23 cellular contexts compared by ENCODE assay signal in genomic region chr22:28043269-28043668, GRCh38.
DNase-seq lines count a peak whose midpoint lies in the region; ATAC-seq and TF ChIP-seq lines count a peak whose summit lies in the region.
"Had no signal": no experiment of that assay in that cellular context is flagged by ENCODE, and none has a peak within 500 bp of the region (broad histone marks: within the 10 kb centered on the region; RNA-seq: fewer than 3 reads in every experiment).

No MANE protein-coding gene starts in this region.

- ATAC-seq in Right ventricle myocardium superior (ENCODE audit: poor library complexity) (peak; percentile 64), right cardiac atrium (no peak), omental fat pad (ENCODE audit: low FRiP score) (no peak)
- ATAC-seq in activated CD8-positive, alpha-beta T cell treated with anti-CD3 and anti-CD28 coated beads, Interleukin-2, amount 10 ng/mL, durations not matched to agents 7 days and 5 days: no peak
- ATAC-seq: GM12878 had no signal

- H3K27ac Mint-ChIP-seq in neural progenitor cell: no peak overlapping the region
- no peak overlapping the region for H3K27ac Mint-ChIP-seq in activated CD8-positive, alpha-beta T cell treated with anti-CD3 and anti-CD28 coated beads, Interleukin-2, amount 10 ng/mL, durations not matched to agents 7 days and 5 days
- H3K27ac Mint-ChIP-seq: B cell had no signal

- TF ChIP-seq CTCF in fibroblast of mammary gland (conservative IDR thresholded peaks at IDR 0.05; ENCODE audit: control insufficient read depth, insufficient read depth, low read depth, low read length) (no peak), neural progenitor cell (IDR thresholded peaks at IDR 0.05) (no peak), omental fat pad (IDR thresholded peaks at IDR 0.05) (no peak)

- H3K4me1 Mint-ChIP-seq in neural progenitor cell: peaks cover 10% of the 10 kb centered on the region
- no peaks in the 10 kb centered on the region for H3K4me1 Mint-ChIP-seq in activated CD8-positive, alpha-beta T cell treated with anti-CD3 and anti-CD28 coated beads, Interleukin-2, amount 10 ng/mL, durations not matched to agents 7 days and 5 days (ENCODE audit: low read depth)
- H3K4me1 Mint-ChIP-seq: B cell had no signal

- H3K27ac ChIP-seq in right cardiac atrium (ENCODE audit: low read length) (no peak overlapping the region), neural progenitor cell (no peak overlapping the region)
- H3K27ac ChIP-seq: HL-60, Peyer's patch had no signal

- H3K36me3 Mint-ChIP-seq in neural progenitor cell: peaks cover 17% of the 10 kb centered on the region
- H3K36me3 Mint-ChIP-seq in activated CD8-positive, alpha-beta T cell treated with anti-CD3 and anti-CD28 coated beads, Interleukin-2, amount 10 ng/mL, durations not matched to agents 7 days and 5 days (ENCODE audit: low read depth): no peaks in the 10 kb centered on the region

- no peak overlapping the region for H3K4me3 ChIP-seq in right cardiac atrium (ENCODE audit: low read length)
- H3K4me3 ChIP-seq in fibroblast of mammary gland (ENCODE audit: control insufficient read depth, low read depth, low read length): no peak overlapping the region
- no peak overlapping the region for H3K4me3 ChIP-seq in neural progenitor cell
- H3K4me3 ChIP-seq: GM12878, Peyer's patch had no signal

- H3K9me3 Mint-ChIP-seq in neural progenitor cell: peaks cover 27% of the 10 kb centered on the region
- no peaks in the 10 kb centered on the region for H3K9me3 Mint-ChIP-seq in activated CD8-positive, alpha-beta T cell treated with anti-CD3 and anti-CD28 coated beads, Interleukin-2, amount 10 ng/mL, durations not matched to agents 7 days and 5 days (ENCODE audit: insufficient read depth)

- DNase-seq in Right ventricle myocardium superior (no peak), right cardiac atrium (no peak), HCEC 1CT (peak; percentile 22), fibroblast of mammary gland (ENCODE audit: low read depth) (peak; percentile 17), neural progenitor cell (ENCODE audit: low spot score) (no peak), NCI-H2196 (lab: John Stamatoyannopoulos, UW; ENCODE audit: unreplicated experiment) (no peak), omental fat pad (ENCODE audit: low spot score) (no peak)
- DNase-seq in activated CD8-positive, alpha-beta T cell treated with anti-CD3 and anti-CD28 coated beads, Interleukin-2, amount 10 ng/mL, durations not matched to agents 7 days and 5 days: no peak
- DNase-seq: 8988T; DMS53; H7; KG1; NCI-H1092; NCI-H1436; NCI-H1930; NCI-H226; NCI-H524; NCI-H774; NK-92 treated with Interleukin-12 subunit alpha and Interleukin-12 subunit beta, amount 100 ng/mL, for 24 hours; Peyer's patch had no signal

- peak overlapping the region; percentile 32 for H3K9ac ChIP-seq in neural progenitor cell

- H3F3A ChIP-seq in neural progenitor cell (ENCODE audit: low read depth): no peaks in the 10 kb centered on the region

- no peak overlapping the region for H3K4me2 ChIP-seq in neural progenitor cell

- H2AFZ ChIP-seq in neural progenitor cell (replicated peaks): no peak overlapping the region

- POLR2A ChIA-PET in activated CD8-positive, alpha-beta T cell treated with anti-CD3 and anti-CD28 coated beads, Interleukin-2, amount 10 ng/mL, durations not matched to agents 7 days and 5 days (lab: Charles Lee): no interaction called here

- H3K27me3 ChIP-seq in right cardiac atrium (ENCODE audit: control insufficient read depth, insufficient read depth) (no peaks in the 10 kb centered on the region), neural progenitor cell (no peaks in the 10 kb centered on the region)
- H3K27me3 ChIP-seq: Peyer's patch had no signal

- H3K9me3 ChIP-seq in right cardiac atrium (ENCODE audit: control insufficient read depth, low read length) (no peaks in the 10 kb centered on the region), neural progenitor cell (ENCODE audit: low read depth) (no peaks in the 10 kb centered on the region)
- H3K9me3 ChIP-seq: Peyer's patch had no signal

- no peaks in the 10 kb centered on the region for H3K36me3 ChIP-seq in neural progenitor cell
- H3K36me3 ChIP-seq: Peyer's patch had no signal

- intact Hi-C loops in Right ventricle myocardium superior (cut with DNase I): no loop called here
- intact Hi-C loops in right cardiac atrium (cut with DNase I): no loop called here

- H3K4me1 ChIP-seq in right cardiac atrium (ENCODE audit: control insufficient read depth, insufficient read depth, low read length) (peaks cover 5% of the 10 kb centered on the region), neural progenitor cell (no peaks in the 10 kb centered on the region)
- H3K4me1 ChIP-seq: Peyer's patch had no signal

- 54% methylated on average over 2 of the region's 2 CpGs for WGBS in right cardiac atrium

- CTCF ChIA-PET in activated CD8-positive, alpha-beta T cell treated with anti-CD3 and anti-CD28 coated beads, Interleukin-2, amount 10 ng/mL, durations not matched to agents 7 days and 5 days (lab: Charles Lee): no interaction called here

- H4K20me1 ChIP-seq in neural progenitor cell (ENCODE audit: low read depth): no peaks in the 10 kb centered on the region

- H3K27me3 Mint-ChIP-seq in neural progenitor cell (ENCODE audit: insufficient read depth, low read depth): no peaks in the 10 kb centered on the region
- H3K27me3 Mint-ChIP-seq in activated CD8-positive, alpha-beta T cell treated with anti-CD3 and anti-CD28 coated beads, Interleukin-2, amount 10 ng/mL, durations not matched to agents 7 days and 5 days (ENCODE audit: low read depth): peaks cover 12% of the 10 kb centered on the region
- H3K27me3 Mint-ChIP-seq: B cell had no signal

- no peaks in the 10 kb centered on the region for H3K79me2 ChIP-seq in neural progenitor cell (ENCODE audit: low read depth)

- H3K4me3 Mint-ChIP-seq in neural progenitor cell: no peak overlapping the region
- H3K4me3 Mint-ChIP-seq in activated CD8-positive, alpha-beta T cell treated with anti-CD3 and anti-CD28 coated beads, Interleukin-2, amount 10 ng/mL, durations not matched to agents 7 days and 5 days: no peak overlapping the region
- H3K4me3 Mint-ChIP-seq: B cell had no signal

Comparison
In these comparisons a context has a peak if more than half of its experiments do, and no peak if none do; other contexts are left out.
1. DNase-seq: peak in HCEC 1CT (single experiment) and fibroblast of mammary gland (single experiment); none in Right ventricle myocardium superior (single experiment), right cardiac atrium (0 of 3), neural progenitor cell (single experiment), activated CD8-positive, alpha-beta T cell treated with anti-CD3 and anti-CD28 coated beads, Interleukin-2, amount 10 ng/mL, durations not matched to agents 7 days and 5 days (single experiment), NCI-H2196 (single experiment) and omental fat pad (single experiment).